ENCODE assay signal across 2 cellular contexts in genomic region chr12:69350002-69350626, GRCh38.
TF ChIP-seq lines count a peak whose summit lies in the region.

No MANE protein-coding gene starts in this region.

TF ChIP-seq in H1, 55 proteins besides CTCF, POLR2A, EP300 and RAD21:
- TF ChIP-seq SIX5 (IDR thresholded peaks at IDR 0.05; ENCODE audit: low read depth, low read length) (no peak), GTF2F1 (IDR thresholded peaks at IDR 0.05; ENCODE audit: borderline replicate concordance, low read depth, low read length) (no peak), RXRA (IDR thresholded peaks at IDR 0.05; ENCODE audit: insufficient read depth, low read depth, low read length) (no peak), ASH2L (IDR thresholded peaks at IDR 0.05; ENCODE audit: low read length) (no peak)

TF ChIP-seq in HEK293T, 16 proteins besides CTCF, POLR2A, EP300 and RAD21:
- TF ChIP-seq PKNOX1 (IDR thresholded peaks at IDR 0.05) (no peak), L3MBTL2 (conservative IDR thresholded peaks at IDR 0.05) (no peak), SUZ12 (IDR thresholded peaks at IDR 0.05) (no peak), FOXM1 (IDR thresholded peaks at IDR 0.05; ENCODE audit: borderline replicate concordance) (no peak), LEF1 (IDR thresholded peaks at IDR 0.05; ENCODE audit: borderline replicate concordance) (no peak), CTBP1 (IDR thresholded peaks at IDR 0.05; ENCODE audit: borderline replicate concordance) (no peak), ZNF384 (IDR thresholded peaks at IDR 0.05) (no peak), HDGF (IDR thresholded peaks at IDR 0.05; ENCODE audit: borderline replicate concordance) (no peak), SP1 (IDR thresholded peaks at IDR 0.05) (no peak), ELF4 (IDR thresholded peaks at IDR 0.05) (no peak)
TF ChIP-seq in HEK293T: peak in this region for 0.
